ENCODE assay signal across 8 cellular contexts in genomic region chr3:4982773-4983738, GRCh38. TPM values are rescaled to one million over a fixed set of nuclear protein-coding genes. Genes with fewer than 3 reads are reported as not detected.
DNase-seq lines count a peak whose midpoint lies in the region; ATAC-seq, FAIRE-seq and TF ChIP-seq lines count a peak whose summit lies in the region.

No MANE protein-coding gene starts in this region.

- peaks cover 23% of the 10 kb centered on the region for H3K36me3 ChIP-seq in left ventricle myocardium inferior
- peaks cover 7 to 13% of the 10 kb centered on the region in 2 experiments for H3K36me3 ChIP-seq in GM12878 (ENCODE audit: control insufficient read depth in 2 of 2, insufficient read depth in 2 of 2, low read length in 1 of 2)
- H3K36me3 ChIP-seq in urinary bladder (ENCODE audit: insufficient read depth), result no peaks in the 10 kb centered on the region

- no peaks in the 10 kb centered on the region; the same call in 1 of the 2 replicates for H4K20me1 ChIP-seq in GM12878 (ENCODE audit: control insufficient read depth, insufficient read depth)

- peaks cover 44% of the 10 kb centered on the region for H3K4me1 Mint-ChIP-seq in memory B cell

- H3K79me2 ChIP-seq in GM12878 (ENCODE audit: control insufficient read depth, insufficient read depth, low read length), result peaks cover 61% of the 10 kb centered on the region

- peaks cover 15% of the 10 kb centered on the region for H3K36me3 Mint-ChIP-seq in memory B cell

- WGBS in GM12878 (ENCODE audit: insufficient coverage, insufficient replicate concordance, low lambda C conversion rate, missing lambda C conversion rate), result 74% methylated on average over 40 of the region's 40 CpGs
- WGBS in urinary bladder, result 87% methylated on average over 40 of the region's 40 CpGs

- peak overlapping the region; percentile 73 for H3K9ac ChIP-seq in GM12878 (ENCODE audit: control insufficient read depth, insufficient read depth, low read length)

- intact Hi-C loops in left ventricle myocardium inferior (cut with micrococcal nuclease) (loop anchor here (5.0 to 10.0 kb wide), 2 partner anchors 156 to 268 kb away; no protein-coding TSS in a partner anchor), Right ventricle myocardium superior (cut with DNase I) (loop anchor here (5.0 kb wide), 1 partner anchor 34 kb away; no protein-coding TSS in a partner anchor), GM12878 (cut with micrococcal nuclease; ENCODE audit: unreplicated experiment) (loop anchor here (10.0 kb wide), 1 partner anchor 478 kb away; no protein-coding TSS in a partner anchor)

- peak overlapping the region; percentile 93 for H3K4me2 ChIP-seq in GM12878 (ENCODE audit: control insufficient read depth, insufficient read depth)

- DNase-seq in left ventricle myocardium inferior, result no peak
- DNase-seq in Right ventricle myocardium superior, result no peak
- no peak for DNase-seq in GM12878 (ENCODE audit: low read depth, low spot score)
- DNase-seq in memory B cell (ENCODE audit: low spot score in 2 of 2), result no peak
- DNase-seq in NCI-H446 treated with DMSO at 0.1 percent for 48 hours (lab: John Stamatoyannopoulos, UW), result no peak
- DNase-seq in NCI-H748 (lab: John Stamatoyannopoulos, UW; ENCODE audit: unreplicated experiment), result no peak

- H3K27me3 ChIP-seq in left ventricle myocardium inferior (ENCODE audit: low read depth) (no peaks in the 10 kb centered on the region), GM12878 (replicated peaks in 1 of 2; ENCODE audit: control insufficient read depth in 2 of 2, insufficient read depth in 2 of 2, low read length in 1 of 2) (no peaks in the 10 kb centered on the region)

- no peak for TF ChIP-seq CTCF in left ventricle myocardium inferior (IDR thresholded peaks at IDR 0.05; ENCODE audit: borderline replicate concordance)
- TF ChIP-seq CTCF in GM12878 (IDR thresholded peaks at IDR 0.05 in 2 of 3, conservative IDR thresholded peaks at IDR 0.05 in 1 of 3; ENCODE audit: control insufficient read depth in 2 of 3, extremely low read depth in 1 of 3, insufficient read depth in 1 of 3, low read depth in 3 of 3, low read length in 3 of 3), result no peak

- SMC1A ChIA-PET in GM12878 (lab: Charles Lee; ENCODE audit: uncharacterized antibody, unreplicated experiment), result interaction anchor here (0.8 to 13.6 kb wide), 26 partner anchors 10 to 272 kb away, joined by 3 to 186 read pairs (median 14); no protein-coding TSS in a partner anchor

- H3K9me3 ChIP-seq in left ventricle myocardium inferior (replicated peaks), result no peaks in the 10 kb centered on the region
- no peaks in the 10 kb centered on the region for H3K9me3 ChIP-seq in GM12878 (replicated peaks; ENCODE audit: control insufficient read depth, insufficient read depth, low read length)

- TF ChIP-seq POLR2A in GM12878 (IDR thresholded peaks at IDR 0.05; ENCODE audit: low read depth, low read length), result peak; percentile 57

- H3K27me3 Mint-ChIP-seq in memory B cell, result no peaks in the 10 kb centered on the region

- FAIRE-seq in GM12878 (lab: Jason Lieb, UNC), result no peak

- no TSS peak for BruUV-seq in GM12878 (replicated peaks; lab: Mats Ljungman, UMichigan)

- in situ Hi-C loops in GM12878 (cut with MboI), result loop anchor here (5.0 kb wide), 2 partner anchors 231 to 266 kb away; no protein-coding TSS in a partner anchor

- H3K4me3 ChIP-seq in left ventricle myocardium inferior (peak overlapping the region; percentile 98), GM12878 (peak overlapping the region; percentile 86), urinary bladder (ENCODE audit: low read depth, low read length) (peak overlapping the region; percentile 10)

- peak overlapping the region; percentile 80 for H3K4me3 Mint-ChIP-seq in memory B cell

- RAD21 ChIA-PET in GM12878 (lab: Charles Lee; ENCODE audit: unreplicated experiment), result interaction anchor here (0.6 to 16.1 kb wide), 21 partner anchors 6 to 272 kb away, joined by 3 to 421 read pairs (median 17); partner anchors contain the start of gene BHLHE40

- H3K27ac ChIP-seq in left ventricle myocardium inferior (replicated peaks) (peak overlapping the region; percentile 100), GM12878 (ENCODE audit: control insufficient read depth, insufficient read depth) (peak overlapping the region; percentile 87), urinary bladder (ENCODE audit: low read depth) (peak overlapping the region; percentile 76)

- H3K27ac Mint-ChIP-seq in memory B cell, result peak overlapping the region; percentile 93

- ATAC-seq in Right ventricle myocardium superior (ENCODE audit: poor library complexity) (no peak), GM12878 (no peak), memory B cell (ENCODE audit: low read depth) (no peak), GM21737 (IDR thresholded peaks at IDR 0.05; ENCODE audit: unreplicated experiment) (no peak)

- H2AFZ ChIP-seq in GM12878 (ENCODE audit: control insufficient read depth, low read depth, low read length), result no peak overlapping the region

- no peak for TF ChIP-seq RAD21 in GM12878 (IDR thresholded peaks at IDR 0.05; ENCODE audit: insufficient read depth, low read depth, low read length)

- no peaks in the 10 kb centered on the region for H3K9me3 Mint-ChIP-seq in memory B cell

- CTCF ChIA-PET in GM12878 (lab: Yijun Ruan, JAX), result interaction anchor here (0.7 to 14.2 kb wide), 20 partner anchors 7 to 272 kb away, joined by 3 to 330 read pairs (median 4); no protein-coding TSS in a partner anchor

- TF ChIP-seq EP300 in GM12878 (IDR thresholded peaks at IDR 0.05; ENCODE audit: borderline replicate concordance in 1 of 2, control insufficient read depth in 1 of 2, low read depth in 2 of 2, low read length in 2 of 2), result no peak

- POLR2A ChIA-PET in GM12878 (lab: Charles Lee), result interaction anchor here (1.4 to 14.4 kb wide), 12 partner anchors 11 to 228 kb away, joined by 3 to 230 read pairs (median 13); no protein-coding TSS in a partner anchor

- peaks cover 77% of the 10 kb centered on the region for H3K4me1 ChIP-seq in left ventricle myocardium inferior
- peaks cover 30% of the 10 kb centered on the region for H3K4me1 ChIP-seq in GM12878 (ENCODE audit: control insufficient read depth, insufficient read depth, low read length)
- H3K4me1 ChIP-seq in urinary bladder (ENCODE audit: insufficient read depth), result no peaks in the 10 kb centered on the region

TF ChIP-seq in GM12878, 131 proteins besides CTCF, POLR2A, EP300 and RAD21 (continues in another document):
- peak; percentile 99 for TF ChIP-seq MLLT1 (IDR thresholded peaks at IDR 0.05)
- no peak for TF ChIP-seq ZNF622 (IDR thresholded peaks at IDR 0.05)
- TF ChIP-seq HDGF (IDR thresholded peaks at IDR 0.05), result 0 out of 2 replicates have a peak, but pooled peaks have one; percentile 2
- TF ChIP-seq POLR2AphosphoS5 (IDR thresholded peaks at IDR 0.05; ENCODE audit: low read length), result peak; percentile 76
- TF ChIP-seq RCOR1 (conservative IDR thresholded peaks at IDR 0.05; ENCODE audit: low read depth, low read length), result no peak
- TF ChIP-seq MXI1 (IDR thresholded peaks at IDR 0.05; ENCODE audit: low read depth, low read length), result 0 out of 2 replicates have a peak, but pooled peaks have one; percentile 17
- peak; percentile 41; the same call in 1 of the 2 replicates for TF ChIP-seq IKZF1 (conservative IDR thresholded peaks at IDR 0.05)
- 0 out of 2 replicates have a peak, but pooled peaks have one; percentile 16 for TF ChIP-seq BACH1 (IDR thresholded peaks at IDR 0.05; ENCODE audit: borderline replicate concordance)
- TF ChIP-seq GATAD2B (conservative IDR thresholded peaks at IDR 0.05; ENCODE audit: low read depth), result 0 out of 2 replicates have a peak, but pooled peaks have one; percentile 36
- peak; percentile 57 to 64 for TF ChIP-seq IKZF2 (IDR thresholded peaks at IDR 0.05)
- no peak for TF ChIP-seq ZNF384 (IDR thresholded peaks at IDR 0.05; ENCODE audit: borderline replicate concordance, low read depth, low read length)
- no peak for TF ChIP-seq TARDBP (IDR thresholded peaks at IDR 0.05; ENCODE audit: borderline replicate concordance)

RNA-seq across cellular contexts. Expression of gene BHLHE40, which starts 3.8 kb away (rescaled TPM):
- total RNA-seq in left ventricle myocardium inferior (33.9 TPM), Right ventricle myocardium superior (22.8 TPM), GM12878 (2014; rRNA removed) (58.3 and 61.5 TPM in 2 replicates), GM12878 (2014; rRNA removed; fragmentation: Illumina TruSeq; extraction: Trizol) (36.1 and 36.5 TPM in 2 replicates), GM12878 (2021) (91.3 and 93.1 TPM in 2 replicates), urinary bladder (35.7 TPM)
- total RNA-seq in GM12878 (2013; cell fraction: nucleolus; rRNA removed), result 205 and 214 TPM in 2 replicates
- polyA plus RNA-seq in GM12878 (2011; ENCODE audit: low read depth), result 64.3 TPM
- polyA plus RNA-seq in GM12878 (2011; rRNA removed) (60.8 and 106 TPM in 2 replicates), GM12878 (2014; fragmentation: Illumina TruSeq; extraction: Trizol) (65.9 and 78.8 TPM in 2 replicates), GM12878 (2014; fragmentation: Nextera tagmentation; extraction: Ambion mirVana) (10 to 100 TPM; 25.2 to 38.6 TPM), GM12878 (2014; rRNA removed) (62.4 and 63.6 TPM in 2 replicates), GM12878 (2016; fragmentation: Nextera tagmentation; extraction: Ambion mirVana) (10 to 100 TPM; 43.9 to 44.5 TPM), urinary bladder (57.4 TPM)
- 91.6 and 128 TPM in 2 replicates for polyA plus RNA-seq in GM12878 (2011; cell fraction: cytosol; rRNA removed)
- 163 and 169 TPM in 2 replicates for polyA plus RNA-seq in GM12878 (2011; cell fraction: nucleus; rRNA removed)
- polyA plus RNA-seq in GM12878 (2012), result 106 and 116 TPM in 2 replicates
- polyA minus RNA-seq in GM12878 (2011; rRNA and poly(A)+ RNA removed), result 93.4 and 100 TPM in 2 replicates
- polyA minus RNA-seq in GM12878 (2011; cell fraction: cytosol; rRNA and poly(A)+ RNA removed), result 60.8 and 70.8 TPM in 2 replicates
- 99.1 and 124 TPM in 2 replicates for polyA minus RNA-seq in GM12878 (2011; cell fraction: nucleus; rRNA and poly(A)+ RNA removed)

Comparison
In these comparisons a context has a peak if more than half of its experiments do, and no peak if none do; other contexts are left out.
1. H3K4me3 ChIP-seq: peak in every context shown above with its lines; median percentile 98 in left ventricle myocardium inferior; 86 in GM12878; 10 in urinary bladder.